Comparison of ENCODE assay signal across 18 cellular contexts in the genomic region with DNA sequence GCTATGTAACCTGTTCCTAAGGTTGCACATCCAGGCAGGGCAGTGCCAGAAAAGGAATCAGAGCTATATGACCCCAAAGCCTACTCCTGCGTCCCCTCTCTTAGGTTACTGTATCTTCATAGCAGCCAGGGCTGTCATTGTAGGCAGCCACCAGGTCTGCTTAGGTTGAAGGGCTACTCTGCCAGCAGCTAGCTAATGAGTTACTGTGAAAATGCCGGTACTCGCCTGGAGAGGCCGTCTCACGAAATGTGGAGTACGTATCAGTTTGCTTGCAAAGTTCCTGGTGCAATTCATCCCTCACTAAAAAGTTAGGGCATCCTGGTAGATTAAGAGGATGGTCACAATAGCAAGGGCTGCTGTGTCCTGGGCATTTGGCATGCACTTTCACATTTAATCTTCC. TPM values are rescaled to one million over a fixed set of nuclear protein-coding genes. Genes with fewer than 3 reads are reported as not detected.
DNase-seq lines count a peak whose midpoint lies in the region; ATAC-seq, FAIRE-seq and TF ChIP-seq lines count a peak whose summit lies in the region.
"Had no signal": no experiment of that assay in that cellular context is flagged by ENCODE, and none has a peak within 500 bp of the region (broad histone marks: within the 10 kb centered on the region; RNA-seq: fewer than 3 reads in every experiment).

No MANE protein-coding gene starts in this region.

- H4K5ac ChIP-seq in H1 (ENCODE audit: insufficient read length, low read depth, low read length) = no peak overlapping the region

- DNase-seq in SK-N-SH = no peak
- no peak for DNase-seq in H1 (ENCODE audit: low read depth in 1 of 2, low spot score in 2 of 2)
- no peak for DNase-seq in mesenchymal stem cell
- DNase-seq in lower lobe of right lung = no peak
- DNase-seq in heart left ventricle = no peak
- no peak for DNase-seq in GM12892 (ENCODE audit: insufficient read length)
- DNase-seq: 8988T; BE2C; CD4-positive, alpha-beta memory T cell; DMS79; GOT3 had no signal

- H3K36me3 ChIP-seq in SK-N-SH (replicated peaks in 1 of 2; ENCODE audit: control insufficient read depth in 1 of 2, insufficient read depth in 2 of 2, low read length in 1 of 2) = no peaks in the 10 kb centered on the region
- no peaks in the 10 kb centered on the region for H3K36me3 ChIP-seq in H1 (ENCODE audit: control insufficient read depth in 2 of 4, insufficient read depth in 4 of 4, low read length in 3 of 4)
- H3K36me3 ChIP-seq in mesenchymal stem cell (ENCODE audit: control insufficient read depth in 1 of 2, insufficient read depth in 2 of 2, low read depth in 1 of 2, low read length in 2 of 2) = no peaks in the 10 kb centered on the region
- no peaks in the 10 kb centered on the region for H3K36me3 ChIP-seq in lower lobe of right lung
- no peaks in the 10 kb centered on the region for H3K36me3 ChIP-seq in heart left ventricle
- H3K36me3 ChIP-seq: HAP-1 had no signal

- H2BK120ac ChIP-seq in H1 (replicated peaks; ENCODE audit: low read depth, low read length) = no peak overlapping the region
- H2BK120ac ChIP-seq in mesenchymal stem cell (ENCODE audit: low read depth, low read length) = no peak overlapping the region

- POLR2A ChIA-PET in SK-N-SH (lab: Yijun Ruan, JAX) (interaction anchor here (1.3 kb wide), 1 partner anchor 9 kb away, joined by 6 read pairs; no protein-coding TSS in a partner anchor), H1 (lab: Charles Lee; ENCODE audit: partially characterized antibody) (no interaction called here)

- H3K4ac ChIP-seq in H1 (replicated peaks; ENCODE audit: insufficient read length, low read depth, low read length) (no peak overlapping the region), mesenchymal stem cell (ENCODE audit: low read depth in 1 of 2, low read length in 2 of 2) (no peak overlapping the region)

- H3K23me2 ChIP-seq in H1 (ENCODE audit: low read depth, low read length) = no peaks in the 10 kb centered on the region

- H3K18ac ChIP-seq in H1 (ENCODE audit: extremely low read depth, low read length) = no peak overlapping the region
- no peak overlapping the region for H3K18ac ChIP-seq in mesenchymal stem cell (ENCODE audit: low read depth in 1 of 2, low read length in 2 of 2)

- H2BK12ac ChIP-seq in H1 (ENCODE audit: low read depth, low read length) (no peak overlapping the region), mesenchymal stem cell (ENCODE audit: low read length in 2 of 2) (no peak overlapping the region)

- no peak for TF ChIP-seq RAD21 in SK-N-SH (IDR thresholded peaks at IDR 0.05; ENCODE audit: low read length)
- no peak for TF ChIP-seq RAD21 in H1 (IDR thresholded peaks at IDR 0.05 in 1 of 2, conservative IDR thresholded peaks at IDR 0.05 in 1 of 2; ENCODE audit: low read depth in 2 of 2, low read length in 2 of 2)

- H3K4me1 ChIP-seq in SK-N-SH (ENCODE audit: control insufficient read depth in 1 of 2, insufficient read depth in 2 of 2, low read depth in 1 of 2, low read length in 1 of 2) (peaks cover 37 to 60% of the 10 kb centered on the region in 2 experiments; a peak in 3 of 4 replicates), H1 (replicated peaks in 1 of 4; ENCODE audit: control insufficient read depth in 3 of 4, insufficient read depth in 4 of 4, low read length in 3 of 4) (peaks cover 2 to 11% (median 8%) of the 10 kb centered on the region in 4 experiments), mesenchymal stem cell (ENCODE audit: control insufficient read depth, insufficient read depth, low read depth, low read length) (peaks cover 22% of the 10 kb centered on the region), lower lobe of right lung (no peaks in the 10 kb centered on the region), heart left ventricle (no peaks in the 10 kb centered on the region)
- H3K4me1 ChIP-seq: HAP-1 had no signal

- H3F3A ChIP-seq in SK-N-SH (replicated peaks; ENCODE audit: insufficient read depth) = peaks cover 29% of the 10 kb centered on the region

- H3K27me3 ChIP-seq in SK-N-SH (ENCODE audit: insufficient read depth) = peaks cover 5% of the 10 kb centered on the region; the same call in 1 of the 2 replicates
- H3K27me3 ChIP-seq in H1 (replicated peaks in 1 of 4; ENCODE audit: control insufficient read depth in 3 of 4, extremely low read depth in 1 of 4, insufficient read depth in 3 of 4, low read length in 3 of 4) = peaks cover 0 to 5% (median 0%) of the 10 kb centered on the region in 4 experiments; a peak in 2 of 7 replicates
- peaks cover 0 to 27% of the 10 kb centered on the region in 2 experiments for H3K27me3 ChIP-seq in mesenchymal stem cell (ENCODE audit: control insufficient read depth in 1 of 2, insufficient read depth in 1 of 2, low read length in 2 of 2)
- peaks cover 21% of the 10 kb centered on the region for H3K27me3 ChIP-seq in lower lobe of right lung (ENCODE audit: low read depth)
- peaks cover 0 to 43% (median 6%) of the 10 kb centered on the region in 9 donors for H3K27me3 ChIP-seq in heart left ventricle
- H3K27me3 ChIP-seq: BE2C had no signal

- TF ChIP-seq EP300 in SK-N-SH (IDR thresholded peaks at IDR 0.05; ENCODE audit: borderline replicate concordance in 1 of 2, low read depth in 1 of 2, low read length in 1 of 2) (no peak), H1 (IDR thresholded peaks at IDR 0.05; ENCODE audit: borderline replicate concordance in 1 of 2, low read depth in 2 of 2, low read length in 2 of 2) (no peak)

- H3K56ac ChIP-seq in H1 (replicated peaks; ENCODE audit: insufficient read length, low read depth, low read length) = no peak overlapping the region

- intact Hi-C loops in lower lobe of right lung (cut with DNase I) = no loop called here
- intact Hi-C loops in heart left ventricle (cut with DNase I) = no loop called here

- H2BK20ac ChIP-seq in H1 (ENCODE audit: low read length) = no peak overlapping the region

- H4K91ac ChIP-seq in H1 (replicated peaks; ENCODE audit: insufficient read length, low read length) (no peak overlapping the region), mesenchymal stem cell (ENCODE audit: low read length) (no peak overlapping the region)

- H2AK5ac ChIP-seq in H1 (ENCODE audit: low read depth, low read length) = no peak overlapping the region
- peak overlapping the region; percentile 42 for H2AK5ac ChIP-seq in mesenchymal stem cell (ENCODE audit: low read length, severe bottlenecking)

- no peak overlapping the region for H3K14ac ChIP-seq in H1 (ENCODE audit: insufficient read length)
- H3K14ac ChIP-seq in mesenchymal stem cell (ENCODE audit: low read length in 2 of 2) = no peak overlapping the region

- peak overlapping the region; percentile 94 to 96 for H3K27ac ChIP-seq in SK-N-SH (ENCODE audit: low read depth in 2 of 2, low read length in 1 of 2)
- no peak overlapping the region for H3K27ac ChIP-seq in H1 (ENCODE audit: low read depth, low read length)
- H3K27ac ChIP-seq in mesenchymal stem cell (ENCODE audit: low read length, poor library complexity, severe bottlenecking) = peak overlapping the region; percentile 62
- no peak overlapping the region for H3K27ac ChIP-seq in lower lobe of right lung
- H3K27ac ChIP-seq in heart left ventricle = no peak overlapping the region
- H3K27ac ChIP-seq: C4-2B had no signal

- H3K4me3 ChIP-seq in SK-N-SH (ENCODE audit: low read depth in 2 of 2, low read length in 1 of 2) (no peak overlapping the region), H1 (ENCODE audit: extremely low read depth in 1 of 4, insufficient read depth in 2 of 4, low read depth in 3 of 4, low read length in 4 of 4) (no peak overlapping the region), mesenchymal stem cell (ENCODE audit: insufficient read depth in 1 of 2, low read depth in 1 of 2, low read length in 2 of 2) (no peak overlapping the region), lower lobe of right lung (no peak overlapping the region), heart left ventricle (no peak overlapping the region)
- H3K4me3 ChIP-seq: HAP-1 had no signal

- CTCF ChIA-PET in SK-N-SH (lab: Yijun Ruan, JAX) (interaction anchor here (0.8 to 2.5 kb wide), 5 partner anchors 15 to 392 kb away, joined by 3 to 10 read pairs (median 3); partner anchors contain the start of genes DDX54 and RPH3A), H1 (lab: Charles Lee; ENCODE audit: partially characterized antibody) (interaction anchor here (1.1 to 2.7 kb wide), 5 partner anchors 9 to 26 kb away, joined by 3 to 10 read pairs (median 7); no protein-coding TSS in a partner anchor)

- no peak overlapping the region; the same call in 1 of the 2 replicates for H3K9ac ChIP-seq in SK-N-SH
- H3K9ac ChIP-seq in H1 (replicated peaks in 1 of 4; ENCODE audit: extremely low read depth in 1 of 4, low read depth in 3 of 4, low read length in 3 of 4) = no peak overlapping the region
- no peak overlapping the region for H3K9ac ChIP-seq in mesenchymal stem cell (ENCODE audit: low read length)

- WGBS in SK-N-SH (ENCODE audit: low lambda C conversion rate) = 95% methylated on average over 5 of the region's 6 CpGs
- WGBS in H1 (ENCODE audit: extremely low coverage in 1 of 2, insufficient coverage in 1 of 2, insufficient read length in 1 of 2, insufficient replicate concordance in 2 of 2, low coverage in 1 of 2, low lambda C conversion rate in 2 of 2, missing lambda C conversion rate in 1 of 2), 2 experiments = 89% methylated on average over 6 of the region's 6 CpGs; no CpG with 5 or more reads in 1 of the 2 experiments
- 97% methylated on average over 6 of the region's 6 CpGs for WGBS in mesenchymal stem cell
- WGBS in heart left ventricle, 4 donors = 65 to 78% (median 73%) methylated on average over 4 to 6 of the region's 6 CpGs

- H3K9me3 ChIP-seq in SK-N-SH (no peaks in the 10 kb centered on the region), H1 (ENCODE audit: insufficient read depth in 2 of 2, low read depth in 1 of 2, low read length in 1 of 2) (no peaks in the 10 kb centered on the region), mesenchymal stem cell (ENCODE audit: control insufficient read depth, low read length) (no peaks in the 10 kb centered on the region), lower lobe of right lung (no peaks in the 10 kb centered on the region), heart left ventricle (peaks cover 0 to 4% (median 0%) of the 10 kb centered on the region in 12 donors)
- H3K9me3 ChIP-seq: HAP-1 had no signal

- H3K23ac ChIP-seq in H1 (ENCODE audit: insufficient read length) (no peak overlapping the region), mesenchymal stem cell (ENCODE audit: low read length in 2 of 2) (no peak overlapping the region)

- H3K79me2 ChIP-seq in SK-N-SH (ENCODE audit: insufficient read depth) (no peaks in the 10 kb centered on the region), H1 (ENCODE audit: control insufficient read depth in 1 of 2, insufficient read depth in 2 of 2, low read length in 2 of 2) (no peaks in the 10 kb centered on the region)

- no peaks in the 10 kb centered on the region for H3K9me2 ChIP-seq in SK-N-SH

- H2BK15ac ChIP-seq in H1 (ENCODE audit: low read length) (no peak overlapping the region), mesenchymal stem cell (ENCODE audit: low read depth, poor library complexity, severe bottlenecking) (no peak overlapping the region)

- H4K8ac ChIP-seq in H1 (ENCODE audit: extremely low read depth, insufficient read depth, low read length) = 0 out of 2 replicates have a peak overlapping the region, but pooled peaks have one; percentile 9
- H4K8ac ChIP-seq in mesenchymal stem cell (ENCODE audit: low read length) = no peak overlapping the region

- TF ChIP-seq POLR2A in H1 (IDR thresholded peaks at IDR 0.05; ENCODE audit: control extremely low read depth in 1 of 2, low read depth in 2 of 2, low read length in 2 of 2) (no peak), heart left ventricle (IDR thresholded peaks at IDR 0.05) (no peak), GM12892 (IDR thresholded peaks at IDR 0.05; ENCODE audit: low read depth, low read length) (no peak)

- FAIRE-seq in H1 (lab: Jason Lieb, UNC) (no peak), GM12892 (lab: Jason Lieb, UNC) (no peak)
- FAIRE-seq: G401.6, GM12891 had no signal

- H3K4me2 ChIP-seq in SK-N-SH = peak overlapping the region; percentile 22
- no peak overlapping the region for H3K4me2 ChIP-seq in H1 (ENCODE audit: insufficient read depth in 1 of 2, low read depth in 2 of 2, low read length in 2 of 2)
- no peak overlapping the region for H3K4me2 ChIP-seq in mesenchymal stem cell (ENCODE audit: low read length, poor library complexity, severe bottlenecking)

- TF ChIP-seq CTCF in SK-N-SH (IDR thresholded peaks at IDR 0.05) = no peak
- no peak for TF ChIP-seq CTCF in H1 (IDR thresholded peaks at IDR 0.05; ENCODE audit: control extremely low read depth in 1 of 3, insufficient read depth in 1 of 3, low read depth in 1 of 3, low read length in 3 of 3)
- TF ChIP-seq CTCF in lower lobe of right lung (IDR thresholded peaks at IDR 0.05) = no peak
- no peak for TF ChIP-seq CTCF in heart left ventricle (IDR thresholded peaks at IDR 0.05)

- H4K20me1 ChIP-seq in SK-N-SH (ENCODE audit: insufficient read depth) (no peaks in the 10 kb centered on the region), H1 (replicated peaks in 1 of 2; ENCODE audit: control insufficient read depth in 1 of 2, insufficient read depth in 2 of 2, low read length in 2 of 2) (no peaks in the 10 kb centered on the region)

- H3K79me1 ChIP-seq in H1 (ENCODE audit: low read depth, low read length) (no peaks in the 10 kb centered on the region), mesenchymal stem cell (replicated peaks; ENCODE audit: low read length, poor library complexity, severe bottlenecking) (no peaks in the 10 kb centered on the region)

- no peak for ATAC-seq in SK-N-SH treated with all-trans-retinoic acid at 6 μM for 48 hours
- no peak for ATAC-seq in lower lobe of right lung
- no peak for ATAC-seq in heart left ventricle

- H2AFZ ChIP-seq in SK-N-SH (ENCODE audit: low read depth) (no peak overlapping the region), H1 (ENCODE audit: low read length) (no peak overlapping the region), mesenchymal stem cell (ENCODE audit: low read depth, low read length) (no peak overlapping the region)

- H2BK5ac ChIP-seq in H1 (ENCODE audit: low read depth, low read length) (no peak overlapping the region), mesenchymal stem cell (ENCODE audit: low read depth, low read length, poor library complexity, severe bottlenecking) (no peak overlapping the region)

RNA-seq across cellular contexts. Expression of gene RPH3A, which starts 50.9 kb away (rescaled TPM):
- polyA plus RNA-seq in SK-N-SH (2012; rRNA removed) = 0.13 and 0.54 TPM in 2 replicates
- polyA plus RNA-seq in SK-N-SH (2012; cell fraction: cytosol; rRNA removed) = 0.41 and 0.77 TPM in 2 replicates
- polyA plus RNA-seq in SK-N-SH (2012; cell fraction: nucleus; rRNA removed) = 1.2 and 1.6 TPM in 2 replicates
- not detected in 2 replicates for total RNA-seq in H1 (2021; fragmentation: NEBNext Ultra II Directional; extraction: Animal tissue kit (Norgen Biotek cat#: 25700))
- polyA plus RNA-seq in H1 (2011; rRNA removed) = 0.02 TPM in 1 of 2 replicates, not detected in the other
- 0.06 TPM for polyA plus RNA-seq in H1 (2011; cell fraction: cytosol; rRNA removed)
- 0.04 TPM for polyA plus RNA-seq in H1 (2011; cell fraction: nucleus; rRNA removed)
- polyA plus RNA-seq in H1 (2012, experiment 1 of 2) = 0.04 to 0.16 TPM (median 0.07 TPM) in 3 of 4 replicates, not detected in the other
- not detected for polyA plus RNA-seq in H1 (2012, experiment 2 of 2)
- polyA plus RNA-seq in H1 (2013, experiment 1 of 2) = 0.06 TPM
- polyA plus RNA-seq in H1 (2013, experiment 2 of 2) = 0.04 TPM
- not detected in 2 replicates for polyA minus RNA-seq in H1 (2011; rRNA and poly(A)+ RNA removed)
- polyA minus RNA-seq in H1 (2011; cell fraction: cytosol; rRNA and poly(A)+ RNA removed) = not detected
- not detected for polyA minus RNA-seq in H1 (2011; cell fraction: nucleus; rRNA and poly(A)+ RNA removed)
- polyA plus RNA-seq in mesenchymal stem cell (2013, experiment 1 of 2) = not detected
- polyA plus RNA-seq in mesenchymal stem cell (2013, experiment 2 of 2) = not detected
- total RNA-seq in lower lobe of right lung = 1.2 TPM
- total RNA-seq in heart left ventricle = under 1 TPM in 2 of 9 donors, not detected in 7; 0.11 to 0.12 TPM
- not detected for polyA plus RNA-seq in heart left ventricle
- 0.15 TPM for polyA plus RNA-seq in GM12892 (2012; ENCODE audit: missing spikeins)
- total RNA-seq: CD4-positive, alpha-beta memory T cell; HT1080 had no signal
- polyA plus RNA-seq: AG04450; CD4-positive, alpha-beta memory T cell had no signal

Comparison
In these comparisons a context has a peak if more than half of its experiments do, and no peak if none do; other contexts are left out.
1. H3K27ac ChIP-seq: peak in SK-N-SH (2 of 2) and mesenchymal stem cell (single experiment); none in H1 (single experiment), lower lobe of right lung (single experiment) and heart left ventricle (0 of 12).